1 cellular context compared by ENCODE assay signal in the genomic region with DNA sequence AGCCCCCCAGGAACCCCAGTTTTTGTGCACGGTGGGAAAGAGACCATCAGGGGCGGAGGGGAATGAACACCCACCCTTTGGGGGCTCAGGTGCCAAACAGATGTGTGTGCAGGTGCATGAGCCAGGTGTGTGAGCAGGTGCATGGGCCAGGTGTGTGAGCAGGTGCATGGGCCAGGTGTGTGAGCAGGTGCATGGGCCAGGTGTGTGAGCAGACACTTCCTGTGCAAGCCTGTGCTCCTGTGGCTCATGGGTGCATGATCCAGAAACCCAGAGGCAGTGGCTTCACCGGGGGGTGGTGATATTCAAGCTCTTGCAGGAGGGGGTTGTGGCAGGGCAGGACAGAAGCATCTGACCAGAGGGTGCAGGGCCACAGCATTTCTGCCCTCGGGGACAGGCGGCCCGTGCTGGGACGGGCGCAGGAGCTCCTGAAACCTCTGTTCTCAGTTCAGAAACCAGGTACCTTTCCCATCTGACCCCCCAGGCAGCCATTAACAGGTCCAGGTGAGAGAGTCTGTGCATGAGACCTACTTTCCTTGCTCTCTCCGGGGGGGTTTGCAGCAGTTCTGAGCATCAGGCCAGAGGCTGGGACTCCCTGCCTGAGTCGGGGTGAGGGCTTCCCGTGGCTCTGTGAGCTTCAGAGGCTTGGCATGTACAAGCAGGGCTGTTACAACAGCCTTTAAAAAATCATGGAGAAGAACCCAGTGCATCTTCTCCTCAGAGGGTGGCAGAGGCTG.
TF ChIP-seq lines count a peak whose summit lies in the region.

No MANE protein-coding gene starts in this region.

TF ChIP-seq in SK-N-SH treated with all-trans-retinoic acid at 6 μM for 48 hours, 23 proteins besides CTCF, POLR2A, EP300 and RAD21 (continued from another document):
- TF ChIP-seq TSHZ2 (CRISPR knock-in tag; IDR thresholded peaks at IDR 0.05) (no peak), ISL1 (CRISPR knock-in tag; IDR thresholded peaks at IDR 0.05) (no peak), ZC3H10 (CRISPR knock-in tag; IDR thresholded peaks at IDR 0.05) (no peak), ZNF565 (CRISPR knock-in tag; conservative IDR thresholded peaks at IDR 0.05; ENCODE audit: low read depth) (no peak), ZNF8 (CRISPR knock-in tag; IDR thresholded peaks at IDR 0.05) (no peak), ZFP30 (CRISPR knock-in tag; IDR thresholded peaks at IDR 0.05) (no peak), BACH2 (CRISPR knock-in tag; IDR thresholded peaks at IDR 0.05; ENCODE audit: borderline replicate concordance) (no peak), CSRNP3 (CRISPR knock-in tag; IDR thresholded peaks at IDR 0.05) (no peak), OSR1 (CRISPR knock-in tag; IDR thresholded peaks at IDR 0.05) (no peak), TOX (CRISPR knock-in tag; IDR thresholded peaks at IDR 0.05; ENCODE audit: borderline replicate concordance) (no peak), ARNTL (CRISPR knock-in tag; IDR thresholded peaks at IDR 0.05; ENCODE audit: borderline replicate concordance, low read depth) (no peak), TCF4 (CRISPR knock-in tag; IDR thresholded peaks at IDR 0.05; ENCODE audit: borderline replicate concordance) (no peak), SNAI2 (CRISPR knock-in tag; IDR thresholded peaks at IDR 0.05) (no peak)
- TF ChIP-seq, protein P1, sequence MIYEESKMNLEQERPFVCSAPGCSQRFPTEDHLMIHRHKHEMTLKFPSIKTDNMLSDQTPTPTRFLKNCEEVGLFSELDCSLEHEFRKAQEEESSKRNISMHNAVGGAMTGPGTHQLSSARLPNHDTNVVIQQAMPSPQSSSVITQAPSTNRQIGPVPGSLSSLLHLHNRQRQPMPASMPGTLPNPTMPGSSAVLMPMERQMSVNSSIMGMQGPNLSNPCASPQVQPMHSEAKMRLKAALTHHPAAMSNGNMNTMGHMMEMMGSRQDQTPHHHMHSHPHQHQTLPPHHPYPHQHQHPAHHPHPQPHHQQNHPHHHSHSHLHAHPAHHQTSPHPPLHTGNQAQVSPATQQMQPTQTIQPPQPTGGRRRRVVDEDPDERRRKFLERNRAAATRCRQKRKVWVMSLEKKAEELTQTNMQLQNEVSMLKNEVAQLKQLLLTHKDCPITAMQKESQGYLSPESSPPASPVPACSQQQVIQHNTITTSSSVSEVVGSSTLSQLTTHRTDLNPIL (CRISPR knock-in tag; IDR thresholded peaks at IDR 0.05; ENCODE audit: low read depth) = no peak
TF ChIP-seq in SK-N-SH treated with all-trans-retinoic acid at 6 μM for 48 hours: peak in this region for 0.
